Comparison of ENCODE assay signal across 1 cellular context in the genomic region with DNA sequence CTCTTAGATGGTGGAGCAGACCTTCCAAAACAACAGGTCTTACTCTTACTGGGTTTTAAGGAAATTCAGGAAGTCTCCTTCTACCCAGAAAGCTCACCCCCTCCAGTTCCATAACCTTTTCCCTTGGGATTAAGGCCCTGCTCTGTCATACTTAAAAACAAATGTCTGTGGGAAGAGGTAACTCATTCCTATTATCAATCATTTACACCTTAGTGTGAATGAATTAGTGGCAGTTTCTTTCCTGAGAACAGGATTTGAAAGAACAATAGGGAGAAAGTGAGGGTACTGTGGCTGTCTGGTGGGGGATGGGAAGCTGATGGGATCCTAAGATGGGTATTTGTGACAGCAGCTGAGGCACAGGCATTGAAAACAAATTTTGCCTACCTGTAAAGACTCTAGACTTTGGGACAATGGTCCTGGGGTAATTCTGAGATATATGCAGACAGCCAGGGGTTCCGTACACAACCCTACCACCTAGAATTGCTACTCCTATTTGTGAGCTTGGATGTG.
TF ChIP-seq lines count a peak whose summit lies in the region.

No MANE protein-coding gene starts in this region.

TF ChIP-seq in H1, 55 proteins besides CTCF, POLR2A, EP300 and RAD21:
- no peak for TF ChIP-seq SUZ12 (IDR thresholded peaks at IDR 0.05; ENCODE audit: low read length)
- TF ChIP-seq FOSL1 (IDR thresholded peaks at IDR 0.05; ENCODE audit: insufficient read depth, low read depth, low read length), result no peak
- TF ChIP-seq JUND (IDR thresholded peaks at IDR 0.05; ENCODE audit: low read length), result no peak
- no peak for TF ChIP-seq RBBP5 (IDR thresholded peaks at IDR 0.05; ENCODE audit: borderline replicate concordance, low read depth, low read length)
- TF ChIP-seq EGR1 (IDR thresholded peaks at IDR 0.05; ENCODE audit: borderline replicate concordance, low read depth, low read length), result no peak
- no peak for TF ChIP-seq ZNF274 (IDR thresholded peaks at IDR 0.05; ENCODE audit: borderline replicate concordance, extremely low read depth, low read length)
- no peak for TF ChIP-seq TAF1 (IDR thresholded peaks at IDR 0.05; ENCODE audit: low read depth, low read length)
- no peak for TF ChIP-seq CBX8 (IDR thresholded peaks at IDR 0.05; ENCODE audit: borderline replicate concordance, low read depth, low read length)
- TF ChIP-seq SIX5 (IDR thresholded peaks at IDR 0.05; ENCODE audit: low read depth, low read length), result no peak
- TF ChIP-seq CTBP2 (IDR thresholded peaks at IDR 0.05; ENCODE audit: borderline replicate concordance, insufficient read depth, insufficient read length, low read length), result no peak
- TF ChIP-seq KDM1A (IDR thresholded peaks at IDR 0.05; ENCODE audit: borderline replicate concordance, low read length), result no peak
- no peak for TF ChIP-seq RNF2 (IDR thresholded peaks at IDR 0.05; ENCODE audit: borderline replicate concordance, low read depth, low read length, missing control alignments, poor library complexity, severe bottlenecking)
- TF ChIP-seq, protein P1, sequence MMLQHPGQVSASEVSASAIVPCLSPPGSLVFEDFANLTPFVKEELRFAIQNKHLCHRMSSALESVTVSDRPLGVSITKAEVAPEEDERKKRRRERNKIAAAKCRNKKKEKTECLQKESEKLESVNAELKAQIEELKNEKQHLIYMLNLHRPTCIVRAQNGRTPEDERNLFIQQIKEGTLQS (IDR thresholded peaks at IDR 0.05; ENCODE audit: insufficient read depth, low read depth, low read length), result no peak
- no peak for TF ChIP-seq POLR2AphosphoS5 (IDR thresholded peaks at IDR 0.05; ENCODE audit: low read depth, low read length)
- TF ChIP-seq HDAC6 (IDR thresholded peaks at IDR 0.05; ENCODE audit: low read depth, low read length), result no peak
- no peak for TF ChIP-seq SRF (IDR thresholded peaks at IDR 0.05; ENCODE audit: low read depth, low read length)
- no peak for TF ChIP-seq KDM5A (IDR thresholded peaks at IDR 0.05; ENCODE audit: low read length)
- TF ChIP-seq JUN (IDR thresholded peaks at IDR 0.05; ENCODE audit: low read depth, low read length), result no peak
